In the genomic region with DNA sequence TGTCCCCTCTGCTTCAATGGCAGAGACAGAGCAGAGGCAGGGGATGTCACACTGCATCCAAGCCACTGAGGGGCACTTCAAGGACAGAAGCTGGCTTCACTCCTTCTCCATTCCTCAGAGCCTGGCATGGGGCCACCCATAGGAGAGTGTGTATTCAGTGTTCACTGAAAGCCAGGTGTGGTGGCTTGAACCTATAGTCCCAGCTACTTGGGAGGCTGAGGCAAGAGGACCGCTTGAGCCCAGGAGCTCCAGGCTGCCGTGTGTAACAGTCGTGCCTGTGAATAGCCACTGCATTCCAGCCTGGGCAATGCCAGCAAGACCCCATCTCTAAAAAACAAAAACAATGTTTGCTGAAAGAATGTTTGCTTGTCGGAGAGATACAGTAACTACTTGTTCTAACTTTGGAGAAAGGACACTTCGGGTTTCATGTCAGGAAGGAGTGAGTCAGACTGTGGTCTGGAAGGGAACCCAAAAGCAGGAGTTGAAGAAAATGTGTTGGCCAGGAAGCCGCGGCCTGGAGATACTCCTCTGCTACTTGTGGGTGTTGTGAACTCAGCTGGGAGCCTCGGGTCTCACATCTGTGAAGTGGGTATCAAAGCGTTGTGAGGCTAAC, we compare ENCODE assay signal across 8 cellular contexts. TPM values are rescaled to one million over a fixed set of nuclear protein-coding genes. Genes with fewer than 3 reads are reported as not detected.
DNase-seq lines count a peak whose midpoint lies in the region; ATAC-seq and TF ChIP-seq lines count a peak whose summit lies in the region.

No MANE protein-coding gene starts in this region.

- in situ Hi-C loops in ACHN (cut with HindIII; ENCODE audit: low pct_ligation_motif_present, low pct_unique_long_range_greater_than_20kb, low sequenced_read_pairs) (no loop called here), gastrocnemius medialis (cut with MboI; ENCODE audit: low sequenced_read_pairs in 4 of 4) (no loop called here), HAP-1 (cut with MboI; ENCODE audit: low sequenced_read_pairs) (no loop called here)

- no peaks in the 10 kb centered on the region for H4K20me1 ChIP-seq in OCI-LY7 (ENCODE audit: insufficient read depth, low read length)

- intact Hi-C loops in esophagus squamous epithelium (cut with DNase I) (no loop called here), gastrocnemius medialis (cut with DNase I; ENCODE audit: low total_unique reads) (loop anchor here (10.0 kb wide), 1 partner anchor 383 kb away; a partner anchor contains a TSS), OCI-LY7 (cut with micrococcal nuclease; ENCODE audit: unreplicated experiment) (no loop called here)

- H3K4me1 ChIP-seq in esophagus squamous epithelium: peaks cover 42 to 100% (median 79%) of the 10 kb centered on the region in 3 donors
- H3K4me1 ChIP-seq in gastrocnemius medialis: peaks cover 42 to 62% of the 10 kb centered on the region in 2 donors
- no peaks in the 10 kb centered on the region for H3K4me1 ChIP-seq in OCI-LY7 (ENCODE audit: insufficient read depth, low read length, poor library complexity, severe bottlenecking)
- H3K4me1 ChIP-seq in HAP-1: no peaks in the 10 kb centered on the region

- no peak overlapping the region for H3K4me2 ChIP-seq in OCI-LY7 (ENCODE audit: low read length)

- H3K27ac ChIP-seq in esophagus squamous epithelium (peak overlapping the region; percentile 68 to 95 (median 84)), gastrocnemius medialis (peak overlapping the region; percentile 43 to 69 (median 64)), OCI-LY7 (ENCODE audit: low read depth, low read length, poor library complexity, severe bottlenecking) (no peak overlapping the region)

- CTCF ChIA-PET in OCI-LY7 (lab: Charles Lee; ENCODE audit: unreplicated experiment): no interaction called here

- no peaks in the 10 kb centered on the region for H3K9me2 ChIP-seq in OCI-LY7 (ENCODE audit: insufficient read depth, low read length)

- peak overlapping the region; percentile 17 for H3K4me3 ChIP-seq in NB4 (ENCODE audit: low read depth, low read length)
- peak overlapping the region in 1 of 4 donors; percentile 24 for H3K4me3 ChIP-seq in esophagus squamous epithelium
- peak overlapping the region in 1 of 4 donors; percentile 6 for H3K4me3 ChIP-seq in gastrocnemius medialis
- H3K4me3 ChIP-seq in OCI-LY7 (ENCODE audit: low read depth, low read length, poor library complexity, severe bottlenecking): no peak overlapping the region
- no peak overlapping the region for H3K4me3 ChIP-seq in HAP-1

- POLR2A ChIA-PET in OCI-LY7 (lab: Charles Lee): no interaction called here

- no peak overlapping the region for H2AFZ ChIP-seq in OCI-LY7 (ENCODE audit: low read length)

- TF ChIP-seq CTCF in NB4 (IDR thresholded peaks at IDR 0.05; ENCODE audit: low read depth, low read length) (no peak), esophagus squamous epithelium (IDR thresholded peaks at IDR 0.05) (no peak), gastrocnemius medialis (IDR thresholded peaks at IDR 0.05 in 4 of 5, conservative IDR thresholded peaks at IDR 0.05 in 1 of 5) (no peak), OCI-LY7 (conservative IDR thresholded peaks at IDR 0.05; ENCODE audit: low read length) (no peak)

- no TSS peak for BruUV-seq in OCI-LY7 (replicated peaks; lab: Mats Ljungman, UMichigan)

- ATAC-seq in gastrocnemius medialis (peak; percentile 47 to 65), GM21447 (IDR thresholded peaks at IDR 0.05; ENCODE audit: unreplicated experiment) (no peak)

- TF ChIP-seq POLR2A in NB4 (IDR thresholded peaks at IDR 0.05; ENCODE audit: extremely low read depth, insufficient read length) (no peak), esophagus squamous epithelium (IDR thresholded peaks at IDR 0.05) (no peak), gastrocnemius medialis (IDR thresholded peaks at IDR 0.05) (no peak)

- H3K79me2 ChIP-seq in OCI-LY7 (ENCODE audit: insufficient read depth, low read depth, low read length): no peaks in the 10 kb centered on the region

- no peaks in the 10 kb centered on the region for H3K9me3 ChIP-seq in esophagus squamous epithelium
- no peaks in the 10 kb centered on the region for H3K9me3 ChIP-seq in gastrocnemius medialis
- H3K9me3 ChIP-seq in OCI-LY7 (ENCODE audit: low read length): no peaks in the 10 kb centered on the region
- no peaks in the 10 kb centered on the region for H3K9me3 ChIP-seq in HAP-1

- peak; percentile 80 for DNase-seq in ACHN
- DNase-seq in NB4 (ENCODE audit: low read depth): peak; percentile 94
- peak; percentile 24 for DNase-seq in activated CD8-positive, alpha-beta memory T cell treated with anti-CD3 and anti-CD28 coated beads, Interleukin-2, amount 50 U/mL, for 24 hours (ENCODE audit: extremely low read depth)
- DNase-seq in esophagus squamous epithelium (lab: John Stamatoyannopoulos, UW): no peak
- DNase-seq in gastrocnemius medialis: peak; percentile 36 to 54
- DNase-seq in OCI-LY7 (ENCODE audit: low spot score): no peak
- DNase-seq in HAP-1 (ENCODE audit: low spot score in 2 of 2): no peak

- H3K36me3 ChIP-seq in esophagus squamous epithelium (peaks cover 0 to 55% (median 0%) of the 10 kb centered on the region in 3 donors), gastrocnemius medialis (no peaks in the 10 kb centered on the region), OCI-LY7 (ENCODE audit: insufficient read depth, low read length) (no peaks in the 10 kb centered on the region), HAP-1 (replicated peaks) (no peaks in the 10 kb centered on the region)

- H3K27me3 ChIP-seq in esophagus squamous epithelium (no peaks in the 10 kb centered on the region), gastrocnemius medialis (peaks cover 9 to 15% (median 13%) of the 10 kb centered on the region in 3 donors), HAP-1 (ENCODE audit: low read depth) (no peaks in the 10 kb centered on the region)

- 21 to 44% methylated on average over 8 to 9 of the region's 9 CpGs for WGBS in esophagus squamous epithelium, 2 donors

RNA-seq across cellular contexts. Expression of a gene that starts 43.4 kb away (rescaled TPM):
- total RNA-seq in esophagus squamous epithelium (10 to 100 TPM; 24.8 to 44.0 (median 34.8) TPM), gastrocnemius medialis (1 to 10 TPM; 3.7 to 6.6 (median 4.9) TPM), OCI-LY7 (2022) (2.5 and 4.2 TPM in 2 replicates)
- 1.9 and 2.2 TPM in 2 replicates for total RNA-seq in OCI-LY7 (2014; rRNA removed; shearing (Covaris generic))

Comparison
In these comparisons a context has a peak if more than half of its experiments do, and no peak if none do; other contexts are left out.
1. DNase-seq: peak in ACHN (single experiment), NB4 (single experiment), activated CD8-positive, alpha-beta memory T cell treated with anti-CD3 and anti-CD28 coated beads, Interleukin-2, amount 50 U/mL, for 24 hours (single experiment) and gastrocnemius medialis (2 of 2); none in esophagus squamous epithelium (single experiment), OCI-LY7 (single experiment) and HAP-1 (0 of 2).